Comparison of ENCODE assay signal across 8 cellular contexts in genomic region chr5:42858031-42858643, GRCh38. TPM values are rescaled to one million over a fixed set of nuclear protein-coding genes. Genes with fewer than 3 reads are reported as not detected.
DNase-seq lines count a peak whose midpoint lies in the region; ATAC-seq and TF ChIP-seq lines count a peak whose summit lies in the region.

No MANE protein-coding gene starts in this region.

- peaks cover 10 to 14% of the 10 kb centered on the region in 2 experiments for H3K4me1 Mint-ChIP-seq in H9
- H3K4me1 Mint-ChIP-seq in T-cell = no peaks in the 10 kb centered on the region

- peak overlapping the region; percentile 72 for H2BK5ac ChIP-seq in H9 (ENCODE audit: insufficient read length, low read length)

- CTCF ChIA-PET in T-cell (lab: Charles Lee) = interaction anchor here (0.5 kb wide), 2 partner anchors 662 to 1106 kb away, joined by 3 read pairs; no protein-coding TSS in a partner anchor

- H3K56ac ChIP-seq in H9 (ENCODE audit: insufficient read length, low read depth, low read length) = no peak overlapping the region

- H3K27me3 ChIP-seq in H9 (ENCODE audit: insufficient read depth, low read length) (no peaks in the 10 kb centered on the region), psoas muscle (ENCODE audit: insufficient read depth in 3 of 3, low read length in 2 of 3) (no peaks in the 10 kb centered on the region)

- no peaks in the 10 kb centered on the region for H4K20me1 ChIP-seq in H9 (ENCODE audit: control insufficient read depth, insufficient read depth, insufficient read length)

- H3K27ac Mint-ChIP-seq in H9 (peak overlapping the region in 1 of 3 experiments; percentile 76; a peak in 1 of 7 replicates), T-cell (no peak overlapping the region)

- no peak overlapping the region for H4K5ac ChIP-seq in H9 (ENCODE audit: insufficient read length, low read depth, low read length)

- no peak overlapping the region for H4K8ac ChIP-seq in H9 (replicated peaks; ENCODE audit: insufficient read length, low read depth, low read length)

- H3K79me2 ChIP-seq in H9 (ENCODE audit: insufficient read depth, low read length) = no peaks in the 10 kb centered on the region

- H3K4ac ChIP-seq in H9 (ENCODE audit: low read depth, low read length) = no peak overlapping the region

- no peaks in the 10 kb centered on the region for H3K36me3 ChIP-seq in psoas muscle (ENCODE audit: insufficient read depth in 1 of 2, low read depth in 1 of 2)

- H3K4me3 Mint-ChIP-seq in H9 = no peak overlapping the region
- no peak overlapping the region for H3K4me3 Mint-ChIP-seq in T-cell

- TF ChIP-seq CTCF in H9 (conservative IDR thresholded peaks at IDR 0.05) (no peak), psoas muscle (IDR thresholded peaks at IDR 0.05) (no peak)

- no peak overlapping the region for H2BK12ac ChIP-seq in H9 (ENCODE audit: insufficient read length, low read depth, low read length)

- H3K14ac ChIP-seq in H9 (ENCODE audit: insufficient read depth, low read length) = no peak overlapping the region

- H2BK120ac ChIP-seq in H9 (ENCODE audit: low read depth, low read length, poor library complexity, severe bottlenecking) = no peak overlapping the region

- H3K27me3 Mint-ChIP-seq in H9 (ENCODE audit: low read depth) = peaks cover 2% of the 10 kb centered on the region; the same call in 1 of the 2 replicates
- peaks cover 23 to 26% of the 10 kb centered on the region in 2 donors for H3K27me3 Mint-ChIP-seq in T-cell

- no peak overlapping the region for H2AK5ac ChIP-seq in H9 (ENCODE audit: insufficient read length, low read length)

- no CpG with 5 or more reads among the region's 1 CpG for WGBS in H9 (ENCODE audit: extremely low coverage, insufficient read length, low lambda C conversion rate)
- 3 to 15% (median 4%) methylated on average over 1 of the region's 1 CpG for WGBS in psoas muscle, 3 donors

- no peak overlapping the region for H2AFZ ChIP-seq in H9 (ENCODE audit: low read length)

- H3K9me3 Mint-ChIP-seq in H9 (peaks cover 17 to 23% of the 10 kb centered on the region in 2 experiments), T-cell (peaks cover 5 to 10% (median 7%) of the 10 kb centered on the region in 3 donors)

- intact Hi-C loops in head of caudate nucleus (cut with DNase I) = loop anchor here (5.0 kb wide), 1 partner anchor 51 kb away; no protein-coding TSS in a partner anchor
- intact Hi-C loops in psoas muscle (cut with DNase I) = no loop called here

- no peak overlapping the region for H2BK15ac ChIP-seq in H9 (ENCODE audit: low read depth, low read length)

- H3K27ac ChIP-seq in H9 (ENCODE audit: insufficient read length, low read depth, low read length) = no peak overlapping the region
- H3K27ac ChIP-seq in psoas muscle = peak overlapping the region; percentile 43

- H3K23ac ChIP-seq in H9 (ENCODE audit: insufficient read length, low read depth, low read length) = no peak overlapping the region

- no peak overlapping the region for H3K4me3 ChIP-seq in psoas muscle

- peaks cover 7% of the 10 kb centered on the region; the same call in 1 of the 2 replicates for H3K4me1 ChIP-seq in H9 (ENCODE audit: insufficient read depth, low read length)
- H3K4me1 ChIP-seq in psoas muscle = peaks cover 7% of the 10 kb centered on the region

- no peak overlapping the region for H2BK20ac ChIP-seq in H9 (ENCODE audit: low read depth, low read length, poor library complexity, severe bottlenecking)

- H3K4me2 ChIP-seq in H9 (ENCODE audit: insufficient read depth, insufficient read length, low read length) = no peak overlapping the region

- H3K9me3 ChIP-seq in H9 (ENCODE audit: control insufficient read depth, low read depth, low read length) (no peaks in the 10 kb centered on the region), psoas muscle (no peaks in the 10 kb centered on the region)

- POLR2A ChIA-PET in T-cell (lab: Charles Lee) = no interaction called here

- H3K18ac ChIP-seq in H9 (ENCODE audit: insufficient read length, low read depth, low read length) = no peak overlapping the region

- H3K23me2 ChIP-seq in H9 (ENCODE audit: insufficient read length, low read depth, low read length, poor library complexity, severe bottlenecking) = no peaks in the 10 kb centered on the region

- peak; percentile 54 to 95 (median 80) for ATAC-seq in psoas muscle
- no peak for ATAC-seq in GM21723 (IDR thresholded peaks at IDR 0.05; ENCODE audit: unreplicated experiment)
- no peak for ATAC-seq in HG03196 (IDR thresholded peaks at IDR 0.05; ENCODE audit: unreplicated experiment)
- no peak for ATAC-seq in T-cell (replicated peaks in 1 of 4)

- no peak overlapping the region for H4K91ac ChIP-seq in H9 (ENCODE audit: insufficient read length, low read depth, low read length)

- no peak overlapping the region for H3T11ph ChIP-seq in H9 (ENCODE audit: low read length)

- no peak for DNase-seq in H9
- DNase-seq in amygdala (lab: John Stamatoyannopoulos, UW) = peak in 37 of 56 donors; percentile 6 to 79 (median 30)
- DNase-seq in head of caudate nucleus = peak in 36 of 42 donors; percentile 12 to 87 (median 64)
- DNase-seq in psoas muscle = no peak
- DNase-seq in iPS-NIHi11 (ENCODE audit: low spot score) = no peak
- no peak for DNase-seq in T-cell

- H3K36me3 Mint-ChIP-seq in H9 (ENCODE audit: insufficient read depth in 1 of 3, low read depth in 3 of 3) (peaks cover 2 to 15% (median 6%) of the 10 kb centered on the region in 3 experiments; a peak in 3 of 7 replicates), T-cell (no peaks in the 10 kb centered on the region)

- no peak overlapping the region for H3K9ac ChIP-seq in H9 (ENCODE audit: extremely low read depth, insufficient read length, low read length)

- H3K79me1 ChIP-seq in H9 (ENCODE audit: insufficient read depth, low read depth, low read length, poor library complexity, severe bottlenecking) = no peaks in the 10 kb centered on the region

RNA-seq across cellular contexts. Expression of gene SELENOP, which starts 46.4 kb away (rescaled TPM):
- total RNA-seq in H9 (2021) (6.9 and 8.5 TPM in 2 replicates), psoas muscle (100 to 1,000 TPM in 2 of 4 donors, 10 to 100 TPM in 2; 88.4 to 155 (median 99.5) TPM), T-cell (1 to 10 TPM in 3 of 5 donors, under 1 TPM in 2; 0.68 to 3.1 (median 2.6) TPM)
- polyA plus RNA-seq in psoas muscle = 100 to 1,000 TPM in 1 of 3 donors, 10 to 100 TPM in 2; 34.3 to 152 (median 70.8) TPM

Comparison
In these comparisons a context has a peak if more than half of its experiments do, and no peak if none do; other contexts are left out.
1. DNase-seq: peak in amygdala (37 of 56) and head of caudate nucleus (36 of 42); none in H9 (single experiment), psoas muscle (0 of 2), iPS-NIHi11 (single experiment) and T-cell (0 of 34).
2. ATAC-seq: peak in psoas muscle (4 of 4); none in GM21723 (single experiment), HG03196 (single experiment) and T-cell (0 of 4).